In the genomic region with DNA sequence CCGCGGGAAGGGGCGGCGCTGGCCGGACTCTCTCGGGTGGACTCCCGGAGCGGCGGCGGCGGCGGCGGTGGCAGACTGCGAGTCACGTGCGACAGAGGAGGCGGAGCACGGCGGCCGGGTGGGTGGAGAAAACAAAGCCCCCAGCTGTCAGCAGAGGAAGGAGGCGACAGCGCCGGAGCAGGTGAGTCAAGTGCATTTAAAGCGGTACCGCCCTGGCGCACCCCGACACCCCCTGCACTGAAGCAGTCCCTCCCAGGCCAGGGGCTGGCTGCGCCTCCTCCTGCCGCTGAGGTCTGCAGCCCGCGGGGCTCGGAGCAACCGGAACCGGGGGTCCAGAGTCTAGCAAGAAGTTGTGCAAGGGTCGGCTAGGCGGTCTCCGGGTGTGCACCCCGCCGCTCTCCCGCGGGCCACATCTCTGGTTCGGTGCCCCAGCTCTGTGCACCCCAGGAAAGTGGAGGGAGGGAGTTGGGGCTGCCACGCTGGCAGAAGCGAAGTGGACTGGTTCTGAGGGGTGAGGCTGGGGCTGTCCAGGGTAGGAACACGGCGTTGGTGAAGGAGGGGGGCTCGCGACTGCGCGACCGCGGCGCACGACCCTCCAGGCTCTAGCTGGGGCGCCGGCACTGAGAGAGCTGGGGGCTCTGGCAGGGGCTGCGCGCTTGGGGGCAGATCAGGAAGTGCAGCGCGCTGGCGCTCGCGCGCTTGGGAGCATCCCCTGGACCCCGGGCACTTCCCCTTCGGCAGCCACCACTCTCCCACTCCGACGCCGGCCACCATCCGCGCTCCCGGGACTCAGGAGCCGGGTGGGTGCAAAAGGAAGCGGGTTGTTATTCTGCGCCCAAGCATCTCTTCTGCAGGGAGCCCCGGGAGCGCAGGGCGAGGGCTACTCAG, we compare ENCODE assay signal across 8 cellular contexts.
DNase-seq lines count a peak whose midpoint lies in the region; ATAC-seq and TF ChIP-seq lines count a peak whose summit lies in the region.

No MANE protein-coding gene starts in this region.

- H3K27me3 ChIP-seq in lower lobe of right lung (ENCODE audit: low read depth) = no peaks in the 10 kb centered on the region

- H3K36me3 ChIP-seq in lower lobe of right lung = no peaks in the 10 kb centered on the region

- no peak overlapping the region for H3K27ac ChIP-seq in lower lobe of right lung

- peak overlapping the region; percentile 90 for H3K4me3 ChIP-seq in lower lobe of right lung

- DNase-seq in SIG-M5 treated with dmso at 0.1 percent for 504 hours (lab: John Stamatoyannopoulos, UW; ENCODE audit: unreplicated experiment) (peak; percentile 55), SIG-M5 (lab: John Stamatoyannopoulos, UW) (no peak), NCI-H345 (lab: John Stamatoyannopoulos, UW) (peak; percentile 83), dermis blood vessel endothelial cell (peak; percentile 44), lower lobe of right lung (peak; percentile 82)
- peak; percentile 27 to 66 for DNase-seq in activated CD4-positive, alpha-beta T cell treated with anti-CD3 and anti-CD28 coated beads, Interleukin-2, amount 50 U/mL, for 24 hours (ENCODE audit: low read depth in 1 of 2, low spot score in 1 of 2)
- peak in 2 of 3 donors; percentile 50 to 58 for DNase-seq in stimulated activated CD4-positive, alpha-beta T cell treated with anti-CD3 and anti-CD28 coated beads, TNF-alpha, amount 100 ng/mL, for 1 hour (ENCODE audit: low read depth in 3 of 3, low spot score in 1 of 3)

- no peaks in the 10 kb centered on the region for H3K9me3 ChIP-seq in lower lobe of right lung

- intact Hi-C loops in lower lobe of right lung (cut with DNase I) = no loop called here

- ATAC-seq in HG03108 (IDR thresholded peaks at IDR 0.05; ENCODE audit: unreplicated experiment) (peak; percentile 55), lower lobe of right lung (peak; percentile 79 to 82)

- peaks cover 28% of the 10 kb centered on the region for H3K4me1 ChIP-seq in lower lobe of right lung

- no peak for TF ChIP-seq CTCF in lower lobe of right lung (IDR thresholded peaks at IDR 0.05)
